Comparison of ENCODE assay signal across 14 cellular contexts in the genomic region with DNA sequence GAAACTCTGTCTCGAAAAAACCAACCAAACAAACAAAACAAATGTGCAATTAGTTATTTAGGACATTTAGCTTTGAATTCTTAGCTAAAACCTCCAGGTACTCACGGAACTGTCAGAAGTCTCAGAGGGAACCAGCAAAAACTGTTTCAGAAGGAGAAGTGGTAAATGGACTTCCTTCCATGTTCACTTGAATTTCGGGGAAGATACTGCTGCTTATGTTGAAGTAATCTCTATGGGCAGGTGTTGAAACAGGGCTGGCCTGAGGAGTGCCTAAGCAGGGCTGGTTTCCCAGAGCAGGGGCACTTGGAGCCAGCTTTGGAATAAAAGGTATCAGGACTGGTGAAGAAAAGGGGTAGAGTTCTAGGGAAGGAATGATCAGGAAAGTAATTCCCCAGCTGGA. TPM values are rescaled to one million over a fixed set of nuclear protein-coding genes. Genes with fewer than 3 reads are reported as not detected.
DNase-seq lines count a peak whose midpoint lies in the region; ATAC-seq and TF ChIP-seq lines count a peak whose summit lies in the region.
"Had no signal": no experiment of that assay in that cellular context is flagged by ENCODE, and none has a peak within 500 bp of the region (broad histone marks: within the 10 kb centered on the region; RNA-seq: fewer than 3 reads in every experiment).

No MANE protein-coding gene starts in this region.

- H3K4me1 Mint-ChIP-seq in CD14-positive monocyte, result peaks cover 58% of the 10 kb centered on the region

- H3K36me3 Mint-ChIP-seq in CD14-positive monocyte, result no peaks in the 10 kb centered on the region
- H3K36me3 Mint-ChIP-seq: activated naive CD4-positive, alpha-beta T cell treated with anti-CD3 and anti-CD28 coated beads, Interleukin-2, amount 10 ng/mL, durations not matched to agents 7 days and 5 days had no signal

- DNase-seq in CD14-positive monocyte (ENCODE audit: low spot score), result no peak
- DNase-seq in KBM-7, result peak; percentile 70
- DNase-seq in SKM-1 treated with dmso at 0.1 percent for 144 hours (lab: John Stamatoyannopoulos, UW; ENCODE audit: unreplicated experiment), result peak; percentile 87
- peak; percentile 27 for DNase-seq in midbrain (lab: John Stamatoyannopoulos, UW)
- no peak for DNase-seq in G401 (ENCODE audit: low spot score)
- DNase-seq in tibial artery, result no peak
- no peak for DNase-seq in A172 (ENCODE audit: low spot score)
- DNase-seq: activated naive CD4-positive, alpha-beta T cell treated with anti-CD3 and anti-CD28 coated beads, Interleukin-2, amount 10 ng/mL, durations not matched to agents 7 days and 5 days; effector CD4-positive, alpha-beta T cell; heart right ventricle; NCI-H2029 had no signal

- H3K27ac ChIP-seq in tibial artery, result no peak overlapping the region

- in situ Hi-C loops in KBM-7 (cut with MboI; ENCODE audit: low pct_unique_long_range_greater_than_20kb, low sequenced_read_pairs), result no loop called here
- in situ Hi-C loops in G401 (cut with HindIII; ENCODE audit: low sequenced_read_pairs), result no loop called here

- H3K4me3 Mint-ChIP-seq in CD14-positive monocyte, result peak overlapping the region; percentile 67 to 80
- H3K4me3 Mint-ChIP-seq: activated naive CD4-positive, alpha-beta T cell treated with anti-CD3 and anti-CD28 coated beads, Interleukin-2, amount 10 ng/mL, durations not matched to agents 7 days and 5 days had no signal

- H3K9me3 Mint-ChIP-seq in CD14-positive monocyte, result peaks cover 0 to 1% (median 0%) of the 10 kb centered on the region in 7 donors
- H3K9me3 Mint-ChIP-seq: activated naive CD4-positive, alpha-beta T cell treated with anti-CD3 and anti-CD28 coated beads, Interleukin-2, amount 10 ng/mL, durations not matched to agents 7 days and 5 days; stimulated activated naive CD8-positive, alpha-beta T cell treated with anti-CD3 and anti-CD28 coated beads, Interleukin-15, Interleukin-2, amounts not matched to agents 100 ng/mL and 50 ng/mL, for 24 hours had no signal

- H3K9me3 ChIP-seq in tibial artery, result no peaks in the 10 kb centered on the region

- H3K36me3 ChIP-seq in tibial artery, result no peaks in the 10 kb centered on the region
- H3K36me3 ChIP-seq: heart right ventricle had no signal

- H3K4me1 ChIP-seq in tibial artery, result peaks cover 0 to 11% (median 9%) of the 10 kb centered on the region in 4 donors

- ATAC-seq in GM21381 (IDR thresholded peaks at IDR 0.05; ENCODE audit: unreplicated experiment), result no peak
- ATAC-seq: heart right ventricle had no signal

- no peaks in the 10 kb centered on the region for H3K27me3 Mint-ChIP-seq in CD14-positive monocyte (ENCODE audit: low read depth in 3 of 3)
- H3K27me3 Mint-ChIP-seq: progenitor cell of endocrine pancreas; stimulated activated naive CD8-positive, alpha-beta T cell treated with anti-CD3 and anti-CD28 coated beads, Interleukin-15, Interleukin-2, amounts not matched to agents 100 ng/mL and 50 ng/mL, for 24 hours had no signal

- TF ChIP-seq CTCF in CD14-positive monocyte (IDR thresholded peaks at IDR 0.05) (no peak), tibial artery (IDR thresholded peaks at IDR 0.05) (no peak)

- no peaks in the 10 kb centered on the region for H3K27me3 ChIP-seq in tibial artery
- H3K27me3 ChIP-seq: heart right ventricle had no signal

- intact Hi-C loops in CD14-positive monocyte (cut with micrococcal nuclease) (loop anchor here (5.0 to 10.0 kb wide), 3 partner anchors 89 to 251 kb away; a partner anchor contains a TSS), tibial artery (cut with DNase I; ENCODE audit: low total_unique reads) (loop anchor here (5.0 to 10.0 kb wide), 2 partner anchors 151 to 254 kb away; a partner anchor contains a TSS)

- peak overlapping the region; percentile 80 to 95 (median 92) for H3K27ac Mint-ChIP-seq in CD14-positive monocyte
- H3K27ac Mint-ChIP-seq: activated naive CD4-positive, alpha-beta T cell treated with anti-CD3 and anti-CD28 coated beads, Interleukin-2, amount 10 ng/mL, durations not matched to agents 7 days and 5 days; progenitor cell of endocrine pancreas; stimulated activated naive CD8-positive, alpha-beta T cell treated with anti-CD3 and anti-CD28 coated beads, Interleukin-15, Interleukin-2, amounts not matched to agents 100 ng/mL and 50 ng/mL, for 24 hours had no signal

- H3K4me3 ChIP-seq in tibial artery, result no peak overlapping the region
- H3K4me3 ChIP-seq: heart right ventricle had no signal

RNA-seq across cellular contexts. Expression of a gene that starts 2.4 kb away (rescaled TPM):
- 1 to 10 TPM; 7.5 to 9.6 TPM for polyA plus RNA-seq in CD14-positive monocyte
- total RNA-seq in G401 (2014; rRNA removed; shearing (Covaris generic)), result 5.9 and 10.6 TPM in 2 replicates
- total RNA-seq in A172 (2014; rRNA removed; shearing (Covaris generic)), result 15.7 and 17.6 TPM in 2 replicates

Comparison
In these comparisons a context has a peak if more than half of its experiments do, and no peak if none do; other contexts are left out.
1. DNase-seq: peak in KBM-7 (single experiment), SKM-1 treated with dmso at 0.1 percent for 144 hours (single experiment) and midbrain (single experiment); none in CD14-positive monocyte (single experiment), G401 (single experiment), tibial artery (0 of 2) and A172 (single experiment).